Comparison of ENCODE assay signal across 27 cellular contexts in genomic region chr14:31256534-31257243, GRCh38.
"Had no signal": no experiment of that assay in that cellular context is flagged by ENCODE, and none has a peak within 500 bp of the region (broad histone marks: within the 10 kb centered on the region; RNA-seq: fewer than 3 reads in every experiment).

No MANE protein-coding gene starts in this region.

- FAIRE-seq: endometrium, islet of Langerhans, keratinocyte had no signal

- H3K27ac ChIP-seq: colonic mucosa, epithelial cell of prostate, esophagus squamous epithelium, gastrocnemius medialis, heart right ventricle, left lung, lower lobe of right lung had no signal

- H3K4me1 Mint-ChIP-seq: endodermal cell, mesothelial cell of epicardium, naive B cell had no signal

- H3K4me3 Mint-ChIP-seq: dendritic cell treated with granulocyte-macrophage colony-stimulating factor and Interleukin-4, amounts not matched to agents 40 ng/mL and 50 ng/mL, for 4 days; effector memory CD8-positive, alpha-beta T cell; endodermal cell; mesothelial cell of epicardium; naive B cell had no signal

- DNase-seq: colonic mucosa; cortex of kidney; effector CD8-positive, alpha-beta T cell; effector memory CD8-positive, alpha-beta T cell; endodermal cell; erythroblast; esophagus squamous epithelium; foreskin fibroblast; foreskin melanocyte; gastrocnemius medialis; glutamatergic neuron; heart right ventricle; hippocampal formation; left cardiac atrium; left lung; left ventricle myocardium superior; lower lobe of right lung; mesenchymal stem cell; mucosa of descending colon; naive B cell had no signal

- H3K27me3 ChIP-seq: colonic mucosa, esophagus squamous epithelium, gastrocnemius medialis, heart right ventricle, left lung had no signal

- H3K27me3 Mint-ChIP-seq: dendritic cell treated with granulocyte-macrophage colony-stimulating factor and Interleukin-4, amounts not matched to agents 40 ng/mL and 50 ng/mL, for 4 days; effector memory CD8-positive, alpha-beta T cell; naive B cell had no signal

- H3K9me3 Mint-ChIP-seq: dendritic cell treated with granulocyte-macrophage colony-stimulating factor and Interleukin-4, amounts not matched to agents 40 ng/mL and 50 ng/mL, for 4 days; effector memory CD8-positive, alpha-beta T cell; mesothelial cell of epicardium; naive B cell had no signal

- H3K4me3 ChIP-seq: colonic mucosa, esophagus squamous epithelium, gastrocnemius medialis, heart right ventricle, left lung, lower lobe of right lung, mucosa of descending colon had no signal

- ATAC-seq: effector memory CD8-positive, alpha-beta T cell; esophagus mucosa; gastrocnemius medialis; heart right ventricle; left cardiac atrium; left lung; left ventricle myocardium superior; lower lobe of right lung; mucosa of descending colon had no signal

- H3K4me1 ChIP-seq: colonic mucosa had no signal

- H3K9me3 ChIP-seq: colonic mucosa, esophagus squamous epithelium, gastrocnemius medialis, heart right ventricle, left lung, lower lobe of right lung, mucosa of descending colon had no signal

- H3K36me3 ChIP-seq: colonic mucosa, esophagus squamous epithelium, gastrocnemius medialis, heart right ventricle, left lung, lower lobe of right lung had no signal

- H3K36me3 Mint-ChIP-seq: mesothelial cell of epicardium, naive B cell had no signal

- H3K27ac Mint-ChIP-seq: dendritic cell treated with granulocyte-macrophage colony-stimulating factor and Interleukin-4, amounts not matched to agents 40 ng/mL and 50 ng/mL, for 4 days; effector memory CD8-positive, alpha-beta T cell; endodermal cell; mesothelial cell of epicardium; naive B cell had no signal
